22 cellular contexts compared by ENCODE assay signal in genomic region chr3:48591436-48591835, GRCh38. TPM values are rescaled to one million over a fixed set of nuclear protein-coding genes. Genes with fewer than 3 reads are reported as not detected.
DNase-seq lines count a peak whose midpoint lies in the region; ATAC-seq, FAIRE-seq and TF ChIP-seq lines count a peak whose summit lies in the region.
"Had no signal": no experiment of that assay in that cellular context is flagged by ENCODE, and none has a peak within 500 bp of the region (broad histone marks: within the 10 kb centered on the region; RNA-seq: fewer than 3 reads in every experiment).

No MANE protein-coding gene starts in this region.

- CTCF ChIA-PET in A549 (lab: Yijun Ruan, JAX), result interaction anchor here (0.6 to 1.8 kb wide), 2 partner anchors 10 to 44 kb away, joined by 3 to 7 read pairs; partner anchors contain the start of gene SLC26A6
- CTCF ChIA-PET in RWPE1 (lab: Yijun Ruan, JAX), result no interaction called here
- CTCF ChIA-PET in naive thymus-derived CD4-positive, alpha-beta T cell (lab: Charles Lee), result no interaction called here

- no peak for TF ChIP-seq RAD21 in A549 (conservative IDR thresholded peaks at IDR 0.05 in 1 of 2, IDR thresholded peaks at IDR 0.05 in 1 of 2)

- H3K36me3 ChIP-seq in tibial artery, result peaks cover 0 to 30% (median 0%) of the 10 kb centered on the region in 3 donors
- H3K36me3 ChIP-seq in naive thymus-derived CD4-positive, alpha-beta T cell (ENCODE audit: control insufficient read depth in 2 of 3, insufficient read depth in 3 of 3, low read length in 3 of 3), result no peaks in the 10 kb centered on the region
- H3K36me3 ChIP-seq: BE2C, HAP-1 had no signal

- H3K4me2 ChIP-seq in A549, result peak overlapping the region; percentile 96

- no peak overlapping the region for H3K27ac Mint-ChIP-seq in naive thymus-derived CD4-positive, alpha-beta T cell
- H3K27ac Mint-ChIP-seq: CD4-positive, CD25-positive, alpha-beta regulatory T cell; CD8-positive, alpha-beta memory T cell had no signal

- H3K27me3 ChIP-seq in tibial artery, result peaks cover 0 to 6% of the 10 kb centered on the region in 2 donors
- peaks cover 0 to 7% of the 10 kb centered on the region in 2 donors for H3K27me3 ChIP-seq in naive thymus-derived CD4-positive, alpha-beta T cell (ENCODE audit: control insufficient read depth in 2 of 2, insufficient read depth in 2 of 2, low read length in 2 of 2)

- POLR2A ChIA-PET in A549 (lab: Yijun Ruan, JAX), result no interaction called here
- POLR2A ChIA-PET in RWPE1 (lab: Yijun Ruan, JAX; ENCODE audit: low non-redundant PET), result no interaction called here
- POLR2A ChIA-PET in naive thymus-derived CD4-positive, alpha-beta T cell (lab: Charles Lee), result no interaction called here

- ATAC-seq in A549, result no peak
- no peak for ATAC-seq in naive thymus-derived CD4-positive, alpha-beta T cell
- ATAC-seq: GM12878 had no signal

- no peak for FAIRE-seq in A549 (lab: Jason Lieb, UNC)
- FAIRE-seq: GM12878 had no signal

- H3K27me3 Mint-ChIP-seq in naive thymus-derived CD4-positive, alpha-beta T cell, result peaks cover 15 to 54% (median 34%) of the 10 kb centered on the region in 5 donors

- no peak for TF ChIP-seq POLR2A in A549 (IDR thresholded peaks at IDR 0.05; ENCODE audit: low read length)

- 96% methylated on average over 9 of the region's 14 CpGs for WGBS in A549 (ENCODE audit: missing lambda C conversion rate)

- TF ChIP-seq EP300 in A549 (IDR thresholded peaks at IDR 0.05), result no peak

- H3K4me3 ChIP-seq in A549, result no peak overlapping the region; the same call in 2 of the 3 replicates
- peak overlapping the region; percentile 77 for H3K4me3 ChIP-seq in epithelial cell of esophagus (ENCODE audit: low read length)
- H3K4me3 ChIP-seq in tibial artery, result no peak overlapping the region
- no peak overlapping the region for H3K4me3 ChIP-seq in naive thymus-derived CD4-positive, alpha-beta T cell (ENCODE audit: low read length)
- H3K4me3 ChIP-seq: GM12878, HAP-1 had no signal

- H3K27ac ChIP-seq in A549, result peak overlapping the region in 1 of 2 experiments; percentile 99; a peak in 3 of 6 replicates
- peak overlapping the region; percentile 100 for H3K27ac ChIP-seq in RWPE1
- no peak overlapping the region for H3K27ac ChIP-seq in tibial artery
- no peak overlapping the region for H3K27ac ChIP-seq in naive thymus-derived CD4-positive, alpha-beta T cell (ENCODE audit: low read depth, low read length)

- peaks cover 47% of the 10 kb centered on the region for H3K4me1 ChIP-seq in A549
- peaks cover 0 to 24% (median 22%) of the 10 kb centered on the region in 4 donors for H3K4me1 ChIP-seq in tibial artery
- H3K4me1 ChIP-seq in naive thymus-derived CD4-positive, alpha-beta T cell (ENCODE audit: control insufficient read depth in 2 of 2, insufficient read depth in 2 of 2, low read length in 2 of 2), result no peaks in the 10 kb centered on the region
- H3K4me1 ChIP-seq: BE2C, HAP-1 had no signal

- no peak for TF ChIP-seq CTCF in A549 (IDR thresholded peaks at IDR 0.05)
- no peak for TF ChIP-seq CTCF in RWPE1 (conservative IDR thresholded peaks at IDR 0.05; ENCODE audit: low read depth)
- TF ChIP-seq CTCF in epithelial cell of esophagus (IDR thresholded peaks at IDR 0.05; ENCODE audit: insufficient read depth, low read depth, low read length, missing control alignments), result no peak
- TF ChIP-seq CTCF in tibial artery (IDR thresholded peaks at IDR 0.05), result no peak

- H3K9me3 Mint-ChIP-seq in naive thymus-derived CD4-positive, alpha-beta T cell, result peaks cover 0 to 1% (median 0%) of the 10 kb centered on the region in 11 donors
- H3K9me3 Mint-ChIP-seq: CD8-positive, alpha-beta memory T cell had no signal

- H3K4me1 Mint-ChIP-seq in naive thymus-derived CD4-positive, alpha-beta T cell, result peaks cover 0 to 17% (median 3%) of the 10 kb centered on the region in 7 donors

- intact Hi-C loops in tibial artery (cut with DNase I; ENCODE audit: low total_unique reads), result loop anchor here (5.0 kb wide), 1 partner anchor 34 kb away; the partner anchor contains the start of gene PFKFB4
- intact Hi-C loops in naive thymus-derived CD4-positive, alpha-beta T cell (cut with micrococcal nuclease), result no loop called here

- H3K4me3 Mint-ChIP-seq in naive thymus-derived CD4-positive, alpha-beta T cell, result no peak overlapping the region
- H3K4me3 Mint-ChIP-seq: CD4-positive, CD25-positive, alpha-beta regulatory T cell; CD8-positive, alpha-beta memory T cell had no signal

- no peaks in the 10 kb centered on the region for H3K9me3 ChIP-seq in A549
- H3K9me3 ChIP-seq in tibial artery, result no peaks in the 10 kb centered on the region
- no peaks in the 10 kb centered on the region for H3K9me3 ChIP-seq in naive thymus-derived CD4-positive, alpha-beta T cell (ENCODE audit: control insufficient read depth in 2 of 3, low read length in 3 of 3)
- H3K9me3 ChIP-seq: BE2C, HAP-1 had no signal

- DNase-seq in A549 (ENCODE audit: low read depth in 1 of 2, low spot score in 1 of 2), result no peak
- no peak for DNase-seq in RWPE1 (ENCODE audit: low spot score)
- DNase-seq in epithelial cell of esophagus (ENCODE audit: low read depth), result no peak
- no peak for DNase-seq in NCI-H774 (lab: John Stamatoyannopoulos, UW)
- DNase-seq in tibial artery, result no peak
- no peak for DNase-seq in naive thymus-derived CD4-positive, alpha-beta T cell
- DNase-seq: ACHN; BE2C; C1 segment of cervical spinal cord; CD4-positive, CD25-positive, alpha-beta regulatory T cell; CD8-positive, alpha-beta memory T cell; COR-L47; DMS 273 treated with DMSO at 0.1 percent for 48 hours; DMS53; DND-41; EL; GOT3 had no signal

- peaks cover 0 to 3% (median 3%) of the 10 kb centered on the region in 5 donors for H3K36me3 Mint-ChIP-seq in naive thymus-derived CD4-positive, alpha-beta T cell
- H3K36me3 Mint-ChIP-seq: CD4-positive, CD25-positive, alpha-beta regulatory T cell; CD8-positive, alpha-beta memory T cell had no signal

TF ChIP-seq in A549, 52 proteins besides CTCF, POLR2A, EP300 and RAD21 (continues in another document):
- TF ChIP-seq TP53 (CRISPR knock-in tag; IDR thresholded peaks at IDR 0.05) (no peak), KDM5A (IDR thresholded peaks at IDR 0.05) (no peak), NPAS2 (CRISPR knock-in tag; IDR thresholded peaks at IDR 0.05; ENCODE audit: borderline replicate concordance) (no peak), ESRRA (IDR thresholded peaks at IDR 0.05; ENCODE audit: borderline replicate concordance, low read length) (no peak), JUNB (IDR thresholded peaks at IDR 0.05) (no peak), ZC3H11A (IDR thresholded peaks at IDR 0.05) (no peak), HEYL (CRISPR knock-in tag; IDR thresholded peaks at IDR 0.05) (no peak), BHLHE40 (IDR thresholded peaks at IDR 0.05; ENCODE audit: low read depth, low read length) (no peak), HDAC2 (IDR thresholded peaks at IDR 0.05) (no peak)

RNA-seq across cellular contexts. Expression of gene COL7A1, which starts 3.7 kb away (rescaled TPM):
- polyA plus RNA-seq in A549 (2011; rRNA removed) (36.5 and 63.0 TPM in 2 replicates), A549 (2017; fragmentation: RNase III; extraction: RNeasy Plus Mini Kit Qiagen cat#74134 plus additional on column Dnase treatment) (213 to 273 TPM (median 240 TPM) in 3 replicates)
- 82.2 and 86.3 TPM in 2 replicates for polyA plus RNA-seq in A549 (2012; cell fraction: cytosol; rRNA removed)
- polyA plus RNA-seq in A549 (2012; cell fraction: nucleus; rRNA removed), result 979 and 1,138 TPM in 2 replicates
- polyA minus RNA-seq in A549 (2011; rRNA and poly(A)+ RNA removed), result 53.1 and 64.3 TPM in 2 replicates
- total RNA-seq in naive thymus-derived CD4-positive, alpha-beta T cell, result 1 to 10 TPM in 3 of 5 experiments, under 1 TPM in 2; 0.71 to 3.4 (median 1.2) TPM
- polyA plus RNA-seq in naive thymus-derived CD4-positive, alpha-beta T cell, result not detected
- polyA plus RNA-seq: CD4-positive, CD25-positive, alpha-beta regulatory T cell; CD8-positive, alpha-beta memory T cell had no signal

RNA-seq across cellular contexts. Expression of gene UQCRC1, which starts 18.0 kb away (rescaled TPM):
- 279 and 338 TPM in 2 replicates for polyA plus RNA-seq in A549 (2011; rRNA removed)
- polyA plus RNA-seq in A549 (2012; cell fraction: cytosol; rRNA removed), result 390 and 409 TPM in 2 replicates
- 488 and 556 TPM in 2 replicates for polyA plus RNA-seq in A549 (2012; cell fraction: nucleus; rRNA removed)
- 233 to 256 TPM (median 254 TPM) in 3 replicates for polyA plus RNA-seq in A549 (2017; fragmentation: RNase III; extraction: RNeasy Plus Mini Kit Qiagen cat#74134 plus additional on column Dnase treatment)
- polyA minus RNA-seq in A549 (2011; rRNA and poly(A)+ RNA removed), result 677 and 753 TPM in 2 replicates
- total RNA-seq in naive thymus-derived CD4-positive, alpha-beta T cell, result 100 to 1,000 TPM in 2 of 5 experiments, 10 to 100 TPM in 3; 77.3 to 156 (median 91.7) TPM
- polyA plus RNA-seq in naive thymus-derived CD4-positive, alpha-beta T cell, result 100 to 1,000 TPM; 151 to 164 TPM

RNA-seq across cellular contexts. Expression of gene UCN2, which starts 27.9 kb away (rescaled TPM):
- polyA plus RNA-seq in A549 (2011; rRNA removed) (4.0 and 7.2 TPM in 2 replicates), A549 (2017; fragmentation: RNase III; extraction: RNeasy Plus Mini Kit Qiagen cat#74134 plus additional on column Dnase treatment) (14.1 to 15.9 TPM (median 15.6 TPM) in 3 replicates)
- 5.5 and 7.5 TPM in 2 replicates for polyA plus RNA-seq in A549 (2012; cell fraction: cytosol; rRNA removed)
- 78.7 and 80.5 TPM in 2 replicates for polyA plus RNA-seq in A549 (2012; cell fraction: nucleus; rRNA removed)
- polyA minus RNA-seq in A549 (2011; rRNA and poly(A)+ RNA removed), result 2.9 and 4.6 TPM in 2 replicates
- total RNA-seq in naive thymus-derived CD4-positive, alpha-beta T cell, result under 1 TPM in 1 of 5 experiments, not detected in 4; 0.51 TPM
- polyA plus RNA-seq in naive thymus-derived CD4-positive, alpha-beta T cell, result not detected
- total RNA-seq: CD4-positive, CD25-positive, alpha-beta regulatory T cell; CD8-positive, alpha-beta memory T cell; G401; GM12878; HT-29 had no signal
- polyA plus RNA-seq: CD4-positive, CD25-positive, alpha-beta regulatory T cell; CD8-positive, alpha-beta memory T cell had no signal

RNA-seq across cellular contexts. Expression of gene TMEM89, which starts 30.1 kb away (rescaled TPM):
- polyA plus RNA-seq in A549 (2011; rRNA removed), result not detected in 2 replicates
- polyA plus RNA-seq in A549 (2012; cell fraction: cytosol; rRNA removed), result 0.12 and 0.19 TPM in 2 replicates
- polyA plus RNA-seq in A549 (2012; cell fraction: nucleus; rRNA removed), result 1.0 and 2.2 TPM in 2 replicates
- 0.21 TPM in 1 of 3 replicates, not detected in the others for polyA plus RNA-seq in A549 (2017; fragmentation: RNase III; extraction: RNeasy Plus Mini Kit Qiagen cat#74134 plus additional on column Dnase treatment)
- polyA minus RNA-seq in A549 (2011; rRNA and poly(A)+ RNA removed), result not detected in 2 replicates
- total RNA-seq in naive thymus-derived CD4-positive, alpha-beta T cell, result not detected
- not detected for polyA plus RNA-seq in naive thymus-derived CD4-positive, alpha-beta T cell
- total RNA-seq: A172; CD4-positive, CD25-positive, alpha-beta regulatory T cell; CD8-positive, alpha-beta memory T cell; G401; GM12878; HT-29 had no signal
- polyA plus RNA-seq: CD4-positive, CD25-positive, alpha-beta regulatory T cell; CD8-positive, alpha-beta memory T cell; GM12878 had no signal

RNA-seq across cellular contexts. Expression of gene PFKFB4, which starts 34.8 kb away (rescaled TPM):
- polyA plus RNA-seq in A549 (2011; rRNA removed), result 8.4 and 15.0 TPM in 2 replicates
- 7.0 and 8.9 TPM in 2 replicates for polyA plus RNA-seq in A549 (2012; cell fraction: cytosol; rRNA removed)
- polyA plus RNA-seq in A549 (2012; cell fraction: nucleus; rRNA removed), result 57.5 and 76.0 TPM in 2 replicates
- polyA plus RNA-seq in A549 (2017; fragmentation: RNase III; extraction: RNeasy Plus Mini Kit Qiagen cat#74134 plus additional on column Dnase treatment), result 19.6 to 21.1 TPM (median 20.9 TPM) in 3 replicates
- 9.4 and 15.1 TPM in 2 replicates for polyA minus RNA-seq in A549 (2011; rRNA and poly(A)+ RNA removed)
- 10 to 100 TPM in 2 of 5 experiments, 1 to 10 TPM in 3; 3.0 to 64.2 (median 3.7) TPM for total RNA-seq in naive thymus-derived CD4-positive, alpha-beta T cell
- polyA plus RNA-seq in naive thymus-derived CD4-positive, alpha-beta T cell, result 1 to 10 TPM; 2.6 to 3.4 TPM

Comparison
In these comparisons a context has a peak if more than half of its experiments do, and no peak if none do; other contexts are left out.
1. RNA of gene COL7A1, which starts 3.7 kb away (polyA plus RNA-seq): 36.5 to 1,138 TPM in A549; not detected in naive thymus-derived CD4-positive, alpha-beta T cell; every median in the first group is over 10 times any median in the second.
2. RNA of gene UCN2, which starts 27.9 kb away (polyA plus RNA-seq): 4.0 to 80.5 TPM in A549; not detected in naive thymus-derived CD4-positive, alpha-beta T cell; every median in the first group is over 4 times any median in the second.